12 cellular contexts compared by ENCODE assay signal in genomic region chr9:35560625-35561337, GRCh38. TPM values are rescaled to one million over a fixed set of nuclear protein-coding genes. Genes with fewer than 3 reads are reported as not detected.
"Had no signal": no experiment of that assay in that cellular context is flagged by ENCODE, and none has a peak within 500 bp of the region (broad histone marks: within the 10 kb centered on the region; RNA-seq: fewer than 3 reads in every experiment).

No MANE protein-coding gene starts in this region.

- H3K4me2 ChIP-seq: SK-N-SH had no signal

- ATAC-seq: activated CD8-positive, alpha-beta T cell treated with anti-CD3 and anti-CD28 coated beads for 36 hours; esophagus mucosa; left colon; mucosa of descending colon; natural killer cell had no signal

- H3K9ac ChIP-seq: SK-N-SH had no signal

- DNase-seq: activated CD4-positive, alpha-beta T cell treated with anti-CD3 and anti-CD28 coated beads for 4 hours; activated CD8-positive, alpha-beta T cell treated with anti-CD3 and anti-CD28 coated beads for 36 hours; activated naive CD4-positive, alpha-beta T cell treated with Interleukin-2 at 50 U/mL for 16 hours; dermis blood vessel endothelial cell; left colon; mucosa of descending colon; natural killer cell; occipital lobe; SK-N-SH; small intestine had no signal

- H3K27me3 ChIP-seq: suprapubic skin had no signal

- H3K9me3 ChIP-seq: mucosa of descending colon, SK-N-SH, suprapubic skin had no signal

- H3K4me3 ChIP-seq: mucosa of descending colon, suprapubic skin had no signal

- H3K9me2 ChIP-seq: SK-N-SH had no signal

- H3K27ac ChIP-seq: suprapubic skin had no signal

RNA-seq across cellular contexts. Expression of gene CD72, which starts 57.4 kb away (rescaled TPM):
- total RNA-seq: dermis blood vessel endothelial cell had no signal
